Comparison of ENCODE assay signal across 8 cellular contexts in genomic region chr21:33265664-33266049, GRCh38. TPM values are rescaled to one million over a fixed set of nuclear protein-coding genes. Genes with fewer than 3 reads are reported as not detected.
DNase-seq lines count a peak whose midpoint lies in the region; ATAC-seq and TF ChIP-seq lines count a peak whose summit lies in the region.

No MANE protein-coding gene starts in this region.

- no peaks in the 10 kb centered on the region for H3K27me3 Mint-ChIP-seq in activated naive CD8-positive, alpha-beta T cell treated with anti-CD3 and anti-CD28 coated beads, Interleukin-2, amount 10 ng/mL, durations not matched to agents 7 days and 5 days

- CTCF ChIA-PET in GM10248 (lab: Yijun Ruan, JAX), result interaction anchor here (1.0 to 3.0 kb wide), 5 partner anchors 10 to 66 kb away, joined by 3 to 14 read pairs (median 5); no protein-coding TSS in a partner anchor

- H3K36me3 ChIP-seq in left ventricle myocardium inferior (peaks cover 26% of the 10 kb centered on the region), prostate gland (no peaks in the 10 kb centered on the region)

- POLR2A ChIA-PET in GM10248 (lab: Yijun Ruan, JAX), result interaction anchor here (1.1 kb wide), 1 partner anchor 27 kb away, joined by 3 read pairs; no protein-coding TSS in a partner anchor
- POLR2A ChIA-PET in activated naive CD8-positive, alpha-beta T cell treated with anti-CD3 and anti-CD28 coated beads, Interleukin-2, amount 10 ng/mL, durations not matched to agents 7 days and 5 days (lab: Charles Lee), result interaction anchor here (0.6 to 2.6 kb wide), 12 partner anchors 9 to 96 kb away, joined by 3 to 15 read pairs (median 4); partner anchors contain the start of gene IFNAR1

- H3K27me3 ChIP-seq in left ventricle myocardium inferior (ENCODE audit: low read depth) (no peaks in the 10 kb centered on the region), prostate gland (replicated peaks; ENCODE audit: insufficient read depth) (no peaks in the 10 kb centered on the region)

- TF ChIP-seq CTCF in GM10248 (IDR thresholded peaks at IDR 0.05; ENCODE audit: control extremely low read depth, extremely low read depth, low read depth, missing control alignments), result no peak
- no peak for TF ChIP-seq CTCF in left ventricle myocardium inferior (IDR thresholded peaks at IDR 0.05; ENCODE audit: borderline replicate concordance)
- TF ChIP-seq CTCF in prostate gland (IDR thresholded peaks at IDR 0.05), result no peak

- H3K4me1 ChIP-seq in left ventricle myocardium inferior (peaks cover 31% of the 10 kb centered on the region), prostate gland (replicated peaks) (no peaks in the 10 kb centered on the region)

- DNase-seq in GM10248 (ENCODE audit: extremely low spot score) (peak; percentile 63), MV-4-11 (lab: John Stamatoyannopoulos, UW) (peak; percentile 99), left ventricle myocardium inferior (peak; percentile 50), prostate gland (ENCODE audit: low spot score) (peak; percentile 35), activated gamma-delta T cell (lab: John Stamatoyannopoulos, UW) (no peak), H4 (ENCODE audit: low spot score) (no peak)
- DNase-seq in activated naive CD8-positive, alpha-beta T cell treated with anti-CD3 and anti-CD28 coated beads, Interleukin-2, amount 10 ng/mL, durations not matched to agents 7 days and 5 days, result no peak

- WGBS in prostate gland, result 28% methylated on average over 12 of the region's 12 CpGs

- H3K4me3 ChIP-seq in left ventricle myocardium inferior, result peak overlapping the region; percentile 95
- peak overlapping the region; percentile 86 to 90 for H3K4me3 ChIP-seq in prostate gland

- intact Hi-C loops in left ventricle myocardium inferior (cut with micrococcal nuclease) (no loop called here), prostate gland (cut with DNase I) (no loop called here)

- H3K27ac ChIP-seq in left ventricle myocardium inferior (replicated peaks), result peak overlapping the region; percentile 90
- H3K27ac ChIP-seq in prostate gland, result peak overlapping the region; percentile 87 to 90

- peak overlapping the region; percentile 83 for H3K27ac Mint-ChIP-seq in activated naive CD8-positive, alpha-beta T cell treated with anti-CD3 and anti-CD28 coated beads, Interleukin-2, amount 10 ng/mL, durations not matched to agents 7 days and 5 days

- ATAC-seq in GM21723 (IDR thresholded peaks at IDR 0.05; ENCODE audit: unreplicated experiment), result peak; percentile 26
- ATAC-seq in activated naive CD8-positive, alpha-beta T cell treated with anti-CD3 and anti-CD28 coated beads, Interleukin-2, amount 10 ng/mL, durations not matched to agents 7 days and 5 days (ENCODE audit: low read depth), result no peak

- peak overlapping the region; percentile 84 for H3K4me3 Mint-ChIP-seq in activated naive CD8-positive, alpha-beta T cell treated with anti-CD3 and anti-CD28 coated beads, Interleukin-2, amount 10 ng/mL, durations not matched to agents 7 days and 5 days

- TF ChIP-seq POLR2A in prostate gland (IDR thresholded peaks at IDR 0.05), result no peak

- H3K4me1 Mint-ChIP-seq in activated naive CD8-positive, alpha-beta T cell treated with anti-CD3 and anti-CD28 coated beads, Interleukin-2, amount 10 ng/mL, durations not matched to agents 7 days and 5 days, result peaks cover 46% of the 10 kb centered on the region

- H3K9me3 Mint-ChIP-seq in activated naive CD8-positive, alpha-beta T cell treated with anti-CD3 and anti-CD28 coated beads, Interleukin-2, amount 10 ng/mL, durations not matched to agents 7 days and 5 days, result no peaks in the 10 kb centered on the region

- H3K9me3 ChIP-seq in left ventricle myocardium inferior (replicated peaks) (no peaks in the 10 kb centered on the region), prostate gland (no peaks in the 10 kb centered on the region)

- H3K36me3 Mint-ChIP-seq in activated naive CD8-positive, alpha-beta T cell treated with anti-CD3 and anti-CD28 coated beads, Interleukin-2, amount 10 ng/mL, durations not matched to agents 7 days and 5 days, result peaks cover 32% of the 10 kb centered on the region

RNA-seq across cellular contexts. Expression of gene IL10RB, which starts 0.5 kb away (rescaled TPM):
- total RNA-seq in activated naive CD8-positive, alpha-beta T cell treated with anti-CD3 and anti-CD28 coated beads, Interleukin-2, amount 10 ng/mL, durations not matched to agents 7 days and 5 days, result 10 to 100 TPM; 40.6 to 44.1 TPM
- 6.8 TPM for total RNA-seq in left ventricle myocardium inferior
- total RNA-seq in prostate gland, result 10 to 100 TPM; 29.3 to 30.8 TPM
- 107 and 111 TPM in 2 replicates for total RNA-seq in H4 (2014; rRNA removed; shearing (Covaris generic))

RNA-seq across cellular contexts. Expression of gene IFNAR2, which starts 35.9 kb away (rescaled TPM):
- total RNA-seq in activated naive CD8-positive, alpha-beta T cell treated with anti-CD3 and anti-CD28 coated beads, Interleukin-2, amount 10 ng/mL, durations not matched to agents 7 days and 5 days, result 10 to 100 TPM; 68.3 to 77.6 TPM
- total RNA-seq in left ventricle myocardium inferior (9.0 TPM), prostate gland (1 to 10 TPM; 5.7 to 7.0 TPM)
- 7.9 and 11.5 TPM in 2 replicates for total RNA-seq in H4 (2014; rRNA removed; shearing (Covaris generic))

RNA-seq across cellular contexts. Expression of gene IFNAR1, which starts 59.1 kb away (rescaled TPM):
- 10 to 100 TPM; 35.7 to 36.3 TPM for total RNA-seq in activated naive CD8-positive, alpha-beta T cell treated with anti-CD3 and anti-CD28 coated beads, Interleukin-2, amount 10 ng/mL, durations not matched to agents 7 days and 5 days
- total RNA-seq in left ventricle myocardium inferior (24.4 TPM), prostate gland (10 to 100 TPM; 29.8 to 34.4 TPM)
- total RNA-seq in H4 (2014; rRNA removed; shearing (Covaris generic)), result 7.7 and 12.1 TPM in 2 replicates

Comparison
In these comparisons a context has a peak if more than half of its experiments do, and no peak if none do; other contexts are left out.
1. DNase-seq: peak in GM10248 (single experiment), MV-4-11 (single experiment), left ventricle myocardium inferior (single experiment) and prostate gland (single experiment); none in activated naive CD8-positive, alpha-beta T cell treated with anti-CD3 and anti-CD28 coated beads, Interleukin-2, amount 10 ng/mL, durations not matched to agents 7 days and 5 days (single experiment), activated gamma-delta T cell (single experiment) and H4 (single experiment).